In the genomic region with DNA sequence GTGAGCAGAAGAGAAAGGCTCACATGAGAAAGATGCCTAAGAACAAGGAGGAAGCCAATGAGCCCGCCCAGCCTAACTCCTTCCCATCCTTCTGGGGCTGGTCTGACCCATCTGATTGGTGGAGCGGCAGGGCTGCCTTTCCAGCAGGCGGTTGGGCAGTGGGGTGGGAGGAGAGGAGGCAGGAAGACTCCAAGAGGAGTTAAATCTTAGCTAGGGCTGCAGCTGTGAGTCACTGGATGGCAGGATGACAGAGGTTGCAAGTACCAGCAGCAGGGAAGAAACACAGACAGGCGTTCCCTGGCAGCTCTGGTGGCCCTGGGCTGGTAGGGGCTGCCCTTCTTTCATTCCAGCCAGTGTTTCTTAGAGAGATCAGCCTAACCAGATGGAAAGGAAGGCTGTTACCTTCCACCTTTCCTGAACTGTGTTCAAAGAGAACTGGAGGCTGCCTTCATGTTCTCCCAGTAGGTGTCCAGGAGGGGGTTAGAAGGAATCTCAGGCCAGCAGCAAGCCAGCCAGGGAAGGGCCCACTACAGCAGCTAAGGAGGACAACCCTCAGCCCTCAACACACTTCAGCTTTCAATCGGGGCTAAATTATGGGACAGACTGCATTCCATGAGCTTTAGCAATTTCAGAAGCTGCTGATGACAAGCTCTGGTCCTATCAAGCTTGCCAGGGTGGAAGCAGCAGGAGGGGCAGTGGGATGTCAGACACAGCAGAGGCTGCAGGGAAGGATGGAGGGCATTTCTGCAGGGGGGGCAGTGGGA, we compare ENCODE assay signal across 9 cellular contexts. TPM values are rescaled to one million over a fixed set of nuclear protein-coding genes. Genes with fewer than 3 reads are reported as not detected.
A peak's percentile ranks its signal among the peaks of the same experiment; 100 is the strongest.
DNase-seq lines count a peak whose midpoint lies in the region; ATAC-seq and TF ChIP-seq lines count a peak whose summit lies in the region.
"Had no signal": no experiment of that assay in that cellular context is flagged by ENCODE, and none has a peak within 500 bp of the region (broad histone marks: within the 10 kb centered on the region; RNA-seq: fewer than 3 reads in every experiment).

No MANE protein-coding gene starts in this region.

- no peaks in the 10 kb centered on the region for H4K20me1 ChIP-seq in neural cell (ENCODE audit: insufficient read depth)

- H3K27me3 Mint-ChIP-seq in WTC11 (ENCODE audit: low read depth): no peaks in the 10 kb centered on the region
- H3K27me3 Mint-ChIP-seq: naive B cell had no signal

- peak overlapping the region; percentile 12 for H3K9ac ChIP-seq in neural cell (ENCODE audit: low read length)

- CTCF ChIA-PET in AG04450 (lab: Charles Lee) (interaction anchor here (1.0 kb wide), 1 partner anchor 194 kb away, joined by 3 read pairs; no protein-coding TSS in a partner anchor), WTC11 (lab: Charles Lee) (interaction anchor here (0.6 to 1.4 kb wide), 7 partner anchors 9 to 193 kb away, joined by 3 to 8 read pairs (median 3); no protein-coding TSS in a partner anchor)

- no peak overlapping the region for H3K4me2 ChIP-seq in neural cell (ENCODE audit: low read length)

- H3K27me3 ChIP-seq in AG04450 (ENCODE audit: control insufficient read depth, insufficient read depth, low read length) (no peaks in the 10 kb centered on the region), neural cell (ENCODE audit: insufficient read depth, low read depth, low read length) (no peaks in the 10 kb centered on the region)

- H3K9me3 Mint-ChIP-seq in WTC11: no peaks in the 10 kb centered on the region
- H3K9me3 Mint-ChIP-seq: naive B cell had no signal

- no peak for TF ChIP-seq RAD21 in neural cell (conservative IDR thresholded peaks at IDR 0.05)

- peak overlapping the region; percentile 94 for H3K27ac Mint-ChIP-seq in WTC11

- H3K4me3 Mint-ChIP-seq in WTC11: peak overlapping the region; percentile 28

- ATAC-seq in WTC11: peak; percentile 96

- H3K27ac ChIP-seq in AG04450 (ENCODE audit: low read depth, low read length): peak overlapping the region; percentile 91
- H3K27ac ChIP-seq in neural cell (ENCODE audit: low read length): no peak overlapping the region

- H3K36me3 Mint-ChIP-seq in WTC11: 0 out of 2 replicates have a peak, but pooled peaks cover 3% of the 10 kb centered on the region
- H3K36me3 Mint-ChIP-seq: naive B cell had no signal

- peaks cover 75% of the 10 kb centered on the region for H3K4me1 Mint-ChIP-seq in WTC11

- no peaks in the 10 kb centered on the region for H3F3A ChIP-seq in neural cell (ENCODE audit: insufficient read depth, low read length, poor library complexity, severe bottlenecking)

- TF ChIP-seq EP300 in neural cell (conservative IDR thresholded peaks at IDR 0.05; ENCODE audit: poor library complexity, severe bottlenecking): no peak

- H3K79me2 ChIP-seq in neural cell (replicated peaks; ENCODE audit: insufficient read depth, low read length): peaks cover 17% of the 10 kb centered on the region

- peak; percentile 93 for DNase-seq in AG04450 (ENCODE audit: low read depth, low spot score)
- DNase-seq in HK-2 (ENCODE audit: unreplicated experiment): peak; percentile 87
- DNase-seq in WTC11 (ENCODE audit: low spot score): peak; percentile 81
- DNase-seq in fibroblast of pulmonary artery (ENCODE audit: low read depth): peak; percentile 97
- DNase-seq in NCI-H1417 (lab: John Stamatoyannopoulos, UW): no peak
- no peak for DNase-seq in GF-D8 (lab: John Stamatoyannopoulos, UW)
- no peak for DNase-seq in NCI-H1092 treated with DMSO at 0.1 percent for 48 hours (lab: John Stamatoyannopoulos, UW)
- DNase-seq: naive B cell had no signal

- H3K9me2 ChIP-seq in neural cell (ENCODE audit: insufficient read depth, low read length): no peaks in the 10 kb centered on the region

- H3K4me3 ChIP-seq in AG04450 (ENCODE audit: low read depth, low read length): peak overlapping the region; percentile 31; the same call in 1 of the 2 replicates
- H3K4me3 ChIP-seq in fibroblast of pulmonary artery (replicated peaks; ENCODE audit: low read depth, low read length): no peak overlapping the region
- peak overlapping the region; percentile 15 for H3K4me3 ChIP-seq in neural cell (ENCODE audit: low read length)

- no peak overlapping the region for H2AFZ ChIP-seq in neural cell (ENCODE audit: low read depth, low read length)

- H3K9me3 ChIP-seq in AG04450 (ENCODE audit: control insufficient read depth, insufficient read depth, low read length) (no peaks in the 10 kb centered on the region), neural cell (ENCODE audit: low read length) (no peaks in the 10 kb centered on the region)

- no peaks in the 10 kb centered on the region for H3K36me3 ChIP-seq in neural cell (ENCODE audit: insufficient read depth, low read length)

- POLR2A ChIA-PET in AG04450 (lab: Yijun Ruan, JAX): interaction anchor here (0.6 to 1.4 kb wide), 7 partner anchors 9 to 74 kb away, joined by 3 to 13 read pairs (median 4); a partner anchor contains a TSS
- POLR2A ChIA-PET in WTC11 (lab: Charles Lee): no interaction called here

- TF ChIP-seq CTCF in AG04450 (IDR thresholded peaks at IDR 0.05; ENCODE audit: low read depth, low read length) (no peak), WTC11 (IDR thresholded peaks at IDR 0.05) (no peak), fibroblast of pulmonary artery (IDR thresholded peaks at IDR 0.05; ENCODE audit: low read length, missing control alignments) (no peak), neural cell (IDR thresholded peaks at IDR 0.05; ENCODE audit: poor library complexity, severe bottlenecking) (no peak)

TF ChIP-seq in WTC11, 78 proteins besides CTCF, POLR2A, EP300 and RAD21 (continues in another document):
- TF ChIP-seq, protein P1, sequence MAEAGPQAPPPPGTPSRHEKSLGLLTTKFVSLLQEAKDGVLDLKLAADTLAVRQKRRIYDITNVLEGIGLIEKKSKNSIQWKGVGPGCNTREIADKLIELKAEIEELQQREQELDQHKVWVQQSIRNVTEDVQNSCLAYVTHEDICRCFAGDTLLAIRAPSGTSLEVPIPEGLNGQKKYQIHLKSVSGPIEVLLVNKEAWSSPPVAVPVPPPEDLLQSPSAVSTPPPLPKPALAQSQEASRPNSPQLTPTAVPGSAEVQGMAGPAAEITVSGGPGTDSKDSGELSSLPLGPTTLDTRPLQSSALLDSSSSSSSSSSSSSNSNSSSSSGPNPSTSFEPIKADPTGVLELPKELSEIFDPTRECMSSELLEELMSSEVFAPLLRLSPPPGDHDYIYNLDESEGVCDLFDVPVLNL (CRISPR knock-in tag; IDR thresholded peaks at IDR 0.05; ENCODE audit: borderline replicate concordance, low read depth): no peak
- TF ChIP-seq CBFB (CRISPR knock-in tag; IDR thresholded peaks at IDR 0.05; ENCODE audit: low read depth): no peak
- TF ChIP-seq, protein P2, sequence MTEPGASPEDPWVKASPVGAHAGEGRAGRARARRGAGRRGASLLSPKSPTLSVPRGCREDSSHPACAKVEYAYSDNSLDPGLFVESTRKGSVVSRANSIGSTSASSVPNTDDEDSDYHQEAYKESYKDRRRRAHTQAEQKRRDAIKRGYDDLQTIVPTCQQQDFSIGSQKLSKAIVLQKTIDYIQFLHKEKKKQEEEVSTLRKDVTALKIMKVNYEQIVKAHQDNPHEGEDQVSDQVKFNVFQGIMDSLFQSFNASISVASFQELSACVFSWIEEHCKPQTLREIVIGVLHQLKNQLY (CRISPR knock-in tag; IDR thresholded peaks at IDR 0.05): no peak
- TF ChIP-seq SP1 (CRISPR knock-in tag; conservative IDR thresholded peaks at IDR 0.05): 0 out of 2 replicates have a peak, but pooled peaks have one; percentile 22
- peak; percentile 48 for TF ChIP-seq NFYB (CRISPR knock-in tag; conservative IDR thresholded peaks at IDR 0.05; ENCODE audit: low read depth)
- TF ChIP-seq ATF1 (CRISPR knock-in tag; IDR thresholded peaks at IDR 0.05): no peak
- TF ChIP-seq NFE2L1 (CRISPR knock-in tag; IDR thresholded peaks at IDR 0.05): no peak

TF ChIP-seq in neural cell, 6 proteins besides CTCF, POLR2A, EP300 and RAD21:
- no peak for TF ChIP-seq EZH2 (IDR thresholded peaks at IDR 0.05; ENCODE audit: borderline replicate concordance, insufficient read depth, low read length, poor library complexity, severe bottlenecking)
- TF ChIP-seq SMC3 (conservative IDR thresholded peaks at IDR 0.05; ENCODE audit: poor library complexity): no peak
- TF ChIP-seq POLR2AphosphoS5 (IDR thresholded peaks at IDR 0.05): no peak
- TF ChIP-seq, protein P3, sequence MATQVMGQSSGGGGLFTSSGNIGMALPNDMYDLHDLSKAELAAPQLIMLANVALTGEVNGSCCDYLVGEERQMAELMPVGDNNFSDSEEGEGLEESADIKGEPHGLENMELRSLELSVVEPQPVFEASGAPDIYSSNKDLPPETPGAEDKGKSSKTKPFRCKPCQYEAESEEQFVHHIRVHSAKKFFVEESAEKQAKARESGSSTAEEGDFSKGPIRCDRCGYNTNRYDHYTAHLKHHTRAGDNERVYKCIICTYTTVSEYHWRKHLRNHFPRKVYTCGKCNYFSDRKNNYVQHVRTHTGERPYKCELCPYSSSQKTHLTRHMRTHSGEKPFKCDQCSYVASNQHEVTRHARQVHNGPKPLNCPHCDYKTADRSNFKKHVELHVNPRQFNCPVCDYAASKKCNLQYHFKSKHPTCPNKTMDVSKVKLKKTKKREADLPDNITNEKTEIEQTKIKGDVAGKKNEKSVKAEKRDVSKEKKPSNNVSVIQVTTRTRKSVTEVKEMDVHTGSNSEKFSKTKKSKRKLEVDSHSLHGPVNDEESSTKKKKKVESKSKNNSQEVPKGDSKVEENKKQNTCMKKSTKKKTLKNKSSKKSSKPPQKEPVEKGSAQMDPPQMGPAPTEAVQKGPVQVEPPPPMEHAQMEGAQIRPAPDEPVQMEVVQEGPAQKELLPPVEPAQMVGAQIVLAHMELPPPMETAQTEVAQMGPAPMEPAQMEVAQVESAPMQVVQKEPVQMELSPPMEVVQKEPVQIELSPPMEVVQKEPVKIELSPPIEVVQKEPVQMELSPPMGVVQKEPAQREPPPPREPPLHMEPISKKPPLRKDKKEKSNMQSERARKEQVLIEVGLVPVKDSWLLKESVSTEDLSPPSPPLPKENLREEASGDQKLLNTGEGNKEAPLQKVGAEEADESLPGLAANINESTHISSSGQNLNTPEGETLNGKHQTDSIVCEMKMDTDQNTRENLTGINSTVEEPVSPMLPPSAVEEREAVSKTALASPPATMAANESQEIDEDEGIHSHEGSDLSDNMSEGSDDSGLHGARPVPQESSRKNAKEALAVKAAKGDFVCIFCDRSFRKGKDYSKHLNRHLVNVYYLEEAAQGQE (IDR thresholded peaks at IDR 0.05; ENCODE audit: borderline replicate concordance): no peak
- TF ChIP-seq MXI1 (conservative IDR thresholded peaks at IDR 0.05; ENCODE audit: poor library complexity, severe bottlenecking): no peak
- TF ChIP-seq TAF1 (IDR thresholded peaks at IDR 0.05; ENCODE audit: low read depth): no peak
TF ChIP-seq in neural cell: peak in this region for 0.

RNA-seq across cellular contexts. Expression of a gene that starts 50.3 kb away (rescaled TPM):
- polyA plus RNA-seq in AG04450 (2011; rRNA removed) (44.6 and 49.2 TPM in 2 replicates), neural cell (16.1 and 18.1 TPM in 2 replicates)
- 40.1 and 49.5 TPM in 2 replicates for polyA minus RNA-seq in AG04450 (2011; rRNA and poly(A)+ RNA removed)
- total RNA-seq in WTC11 (2021): 56.3 to 59.1 TPM (median 57.4 TPM) in 3 replicates
- polyA minus RNA-seq in neural cell: 39.7 and 43.2 TPM in 2 replicates

Comparison
In these comparisons a context has a peak if more than half of its experiments do, and no peak if none do; other contexts are left out.
1. DNase-seq: peak in AG04450 (single experiment), HK-2 (single experiment), WTC11 (single experiment) and fibroblast of pulmonary artery (single experiment); none in NCI-H1417 (0 of 3), GF-D8 (single experiment) and NCI-H1092 treated with DMSO at 0.1 percent for 48 hours (single experiment).